In the genomic region with DNA sequence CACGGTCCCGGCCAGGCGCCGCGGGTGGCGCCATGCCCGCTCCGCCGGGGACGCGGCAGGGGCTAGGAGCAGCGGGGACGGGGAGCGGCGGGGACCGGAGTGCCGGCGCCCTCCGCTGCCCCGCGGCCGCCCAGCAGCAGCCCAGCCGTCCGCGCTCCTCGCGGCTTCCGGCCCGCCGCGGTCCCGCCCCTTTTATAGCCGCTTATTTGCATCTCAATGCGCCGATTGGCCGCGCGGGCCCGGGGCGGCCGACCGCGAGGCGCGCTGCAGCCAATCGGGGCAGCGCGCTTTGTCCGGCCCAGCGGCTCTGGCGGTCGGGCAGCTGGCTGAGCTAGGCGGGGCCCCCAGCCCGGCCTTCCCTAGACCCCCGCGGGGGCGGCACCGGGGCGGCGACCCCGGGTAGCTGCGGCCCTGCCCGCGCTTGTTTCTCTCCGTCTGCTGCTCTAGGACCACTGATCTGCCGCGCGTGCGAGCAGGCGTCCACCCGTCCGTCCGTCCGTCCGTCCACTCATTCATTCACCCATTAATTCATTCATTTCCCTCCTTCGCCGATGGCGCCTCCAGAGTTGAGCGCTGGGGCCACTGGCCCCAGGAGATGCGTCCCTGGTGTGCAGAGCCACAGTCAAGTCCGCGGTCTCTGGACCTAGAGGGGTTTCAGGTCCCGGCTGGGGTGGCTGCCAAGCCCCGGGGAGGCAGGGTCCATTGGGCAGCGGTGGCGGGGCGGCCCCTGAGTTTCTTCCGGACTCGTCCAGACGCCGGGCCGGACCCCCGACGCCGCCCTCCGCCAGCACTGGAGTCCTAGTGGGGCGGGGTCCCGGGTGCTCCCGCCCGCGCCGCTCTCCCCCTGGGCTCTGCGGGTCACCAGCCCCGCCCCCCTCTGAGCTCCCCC, we compare ENCODE assay signal across 8 cellular contexts. TPM values are rescaled to one million over a fixed set of nuclear protein-coding genes. Genes with fewer than 3 reads are reported as not detected.
DNase-seq lines count a peak whose midpoint lies in the region; ATAC-seq and TF ChIP-seq lines count a peak whose summit lies in the region.

A gene with protein sequence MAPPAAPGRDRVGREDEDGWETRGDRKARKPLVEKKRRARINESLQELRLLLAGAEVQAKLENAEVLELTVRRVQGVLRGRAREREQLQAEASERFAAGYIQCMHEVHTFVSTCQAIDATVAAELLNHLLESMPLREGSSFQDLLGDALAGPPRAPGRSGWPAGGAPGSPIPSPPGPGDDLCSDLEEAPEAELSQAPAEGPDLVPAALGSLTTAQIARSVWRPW (minus strand): TSS at position 167 of the 889 bp plus-strand sequence. CDS start 133 bp downstream, at position 34.

- peaks cover 19% of the 10 kb centered on the region for H3K4me1 ChIP-seq in adipocyte (ENCODE audit: control insufficient read depth, insufficient read depth, low read length)
- H3K4me1 ChIP-seq in psoas muscle: peaks cover 32% of the 10 kb centered on the region
- peaks cover 5% of the 10 kb centered on the region for H3K4me1 ChIP-seq in upper lobe of right lung

- peak; percentile 91 for DNase-seq in GM12865 (ENCODE audit: low read depth)
- DNase-seq in NCI-H128 (lab: John Stamatoyannopoulos, UW; ENCODE audit: unreplicated experiment): peak; percentile 68
- DNase-seq in adipocyte (ENCODE audit: low read depth): peak; percentile 97
- DNase-seq in left ventricle myocardium superior: peak; percentile 94
- peak; percentile 92 to 94 for DNase-seq in psoas muscle
- DNase-seq in upper lobe of right lung: peak; percentile 95

- H4K20me1 ChIP-seq in SU-DHL-6 (ENCODE audit: low read depth, low read length): no peaks in the 10 kb centered on the region

- no peaks in the 10 kb centered on the region for H3K9me2 ChIP-seq in SU-DHL-6 (replicated peaks; ENCODE audit: insufficient read depth, low read length)

- intact Hi-C loops in left ventricle myocardium superior (cut with micrococcal nuclease): no loop called here
- intact Hi-C loops in psoas muscle (cut with DNase I): no loop called here
- intact Hi-C loops in upper lobe of right lung (cut with DNase I): no loop called here

- peak; percentile 83 for ATAC-seq in HG02642 (IDR thresholded peaks at IDR 0.05; ENCODE audit: poor library complexity, unreplicated experiment)
- ATAC-seq in left ventricle myocardium superior: peak; percentile 91
- peak; percentile 80 to 85 (median 81) for ATAC-seq in psoas muscle
- peak; percentile 94 for ATAC-seq in upper lobe of right lung

- no peaks in the 10 kb centered on the region for H3K9me3 ChIP-seq in SU-DHL-6 (ENCODE audit: insufficient read depth, low read length)
- H3K9me3 ChIP-seq in adipocyte (ENCODE audit: control insufficient read depth, low read length): no peaks in the 10 kb centered on the region
- no peaks in the 10 kb centered on the region for H3K9me3 ChIP-seq in psoas muscle
- no peaks in the 10 kb centered on the region for H3K9me3 ChIP-seq in upper lobe of right lung

- H3F3A ChIP-seq in SU-DHL-6 (ENCODE audit: insufficient read depth): peaks cover 15% of the 10 kb centered on the region; the same call in 1 of the 2 replicates

- TF ChIP-seq CTCF in GM12865 (IDR thresholded peaks at IDR 0.05; ENCODE audit: insufficient read depth, low read depth, low read length, missing control alignments) (no peak), SU-DHL-6 (IDR thresholded peaks at IDR 0.05; ENCODE audit: insufficient read depth, low read length, poor library complexity, severe bottlenecking) (no peak), psoas muscle (IDR thresholded peaks at IDR 0.05) (no peak), upper lobe of right lung (IDR thresholded peaks at IDR 0.05) (no peak)

- H2AFZ ChIP-seq in SU-DHL-6 (ENCODE audit: low read depth, low read length, severe bottlenecking): peak within 1 kb of the TSS; percentile 84

- no peaks in the 10 kb centered on the region for H3K27me3 ChIP-seq in SU-DHL-6 (ENCODE audit: low read length)
- peaks cover 34% of the 10 kb centered on the region for H3K27me3 ChIP-seq in adipocyte (replicated peaks; ENCODE audit: control insufficient read depth, insufficient read depth, low read length)
- H3K27me3 ChIP-seq in psoas muscle (ENCODE audit: insufficient read depth in 3 of 3, low read length in 2 of 3): peaks cover 0 to 2% (median 0%) of the 10 kb centered on the region in 3 donors
- peaks cover 8% of the 10 kb centered on the region for H3K27me3 ChIP-seq in upper lobe of right lung

- H3K36me3 ChIP-seq in SU-DHL-6 (ENCODE audit: low read length) (no peaks in the 10 kb centered on the region), adipocyte (ENCODE audit: control insufficient read depth, insufficient read depth, low read length, severe bottlenecking) (no peaks in the 10 kb centered on the region), psoas muscle (ENCODE audit: insufficient read depth in 1 of 2, low read depth in 1 of 2) (peaks cover 0 to 2% of the 10 kb centered on the region in 2 donors), upper lobe of right lung (peaks cover 3% of the 10 kb centered on the region)

- peak within 1 kb of the TSS; percentile 95 for H3K4me2 ChIP-seq in SU-DHL-6 (ENCODE audit: low read depth, low read length, poor library complexity, severe bottlenecking)

- H3K9ac ChIP-seq in SU-DHL-6 (ENCODE audit: low read length) (peak within 1 kb of the TSS; percentile 62), adipocyte (ENCODE audit: low read length) (no peak within 1 kb of the TSS)

- peak within 1 kb of the TSS; percentile 22; the same call in 1 of the 2 replicates for H3K27ac ChIP-seq in SU-DHL-6 (ENCODE audit: low read depth, low read length)
- peak within 1 kb of the TSS; percentile 82 for H3K27ac ChIP-seq in psoas muscle
- H3K27ac ChIP-seq in upper lobe of right lung: no peak within 1 kb of the TSS

- 0 to 1% (median 0%) methylated on average over 65 to 104 of the region's 104 CpGs for WGBS in psoas muscle, 3 donors

- no peaks in the 10 kb centered on the region for H3K79me2 ChIP-seq in SU-DHL-6 (ENCODE audit: insufficient read depth, low read length)

- H3K4me3 ChIP-seq in GM12865 (ENCODE audit: low read depth, low read length) (peak within 1 kb of the TSS; percentile 61), SU-DHL-6 (ENCODE audit: insufficient read depth, low read length, poor library complexity, severe bottlenecking) (peak within 1 kb of the TSS; percentile 81), adipocyte (ENCODE audit: low read length) (peak within 1 kb of the TSS; percentile 75), psoas muscle (peak within 1 kb of the TSS; percentile 69), upper lobe of right lung (peak within 1 kb of the TSS; percentile 61)

RNA-seq across cellular contexts. Expression of the gene that starts here (rescaled TPM):
- 2.7 TPM for total RNA-seq in left ventricle myocardium superior
- total RNA-seq in psoas muscle: 10 to 100 TPM in 2 of 4 donors, 1 to 10 TPM in 2; 4.1 to 13.1 (median 10.9) TPM
- polyA plus RNA-seq in psoas muscle: 10 to 100 TPM; 35.7 to 54.5 (median 40.6) TPM
- 7.3 TPM for total RNA-seq in upper lobe of right lung
